8 cellular contexts compared by ENCODE assay signal in genomic region chr10:35643976-35644799, GRCh38. TPM values are rescaled to one million over a fixed set of nuclear protein-coding genes. Genes with fewer than 3 reads are reported as not detected.
DNase-seq lines count a peak whose midpoint lies in the region; FAIRE-seq and TF ChIP-seq lines count a peak whose summit lies in the region.

No MANE protein-coding gene starts in this region.

- peaks cover 13% of the 10 kb centered on the region for H3K4me1 ChIP-seq in HUES48 (ENCODE audit: control insufficient read depth, insufficient read depth, low read length)
- H3K4me1 ChIP-seq in mucosa of rectum (ENCODE audit: control insufficient read depth in 2 of 2, insufficient read depth in 2 of 2, low read length in 2 of 2): peaks cover 22 to 29% of the 10 kb centered on the region in 2 donors

- H3K27me3 ChIP-seq in HUES48 (ENCODE audit: control insufficient read depth, insufficient read depth, low read length) (peaks cover 23% of the 10 kb centered on the region), mucosa of rectum (ENCODE audit: control insufficient read depth in 2 of 2, insufficient read depth in 2 of 2, low read length in 2 of 2) (peaks cover 0 to 2% of the 10 kb centered on the region in 2 donors)

- H3K27me3 Mint-ChIP-seq in chondrocyte (ENCODE audit: low read depth): no peaks in the 10 kb centered on the region

- TF ChIP-seq CTCF in AG04449 (IDR thresholded peaks at IDR 0.05; ENCODE audit: insufficient read depth, low read length, missing control alignments): no peak
- TF ChIP-seq CTCF in chondrocyte (IDR thresholded peaks at IDR 0.05): no peak

- H3K9me3 ChIP-seq in HUES48 (ENCODE audit: control insufficient read depth, insufficient read depth, low read length): no peaks in the 10 kb centered on the region
- H3K9me3 ChIP-seq in mucosa of rectum (ENCODE audit: control insufficient read depth in 2 of 2, low read length in 2 of 2): no peaks in the 10 kb centered on the region

- no peak for DNase-seq in AG04449 (ENCODE audit: low read depth, low spot score)
- no peak for DNase-seq in chondrocyte (ENCODE audit: low spot score)
- DNase-seq in NCI-H2081 treated with DMSO at 0.1 percent for 48 hours (lab: John Stamatoyannopoulos, UW): no peak
- DNase-seq in T1000 (lab: John Stamatoyannopoulos, UW): no peak
- no peak for DNase-seq in frontal cortex (ENCODE audit: low spot score in 2 of 2)
- no peak for DNase-seq in NCI-H1694 treated with DMSO at 0.1 percent for 48 hours (lab: John Stamatoyannopoulos, UW)

- peaks cover 18% of the 10 kb centered on the region for H3K4me1 Mint-ChIP-seq in chondrocyte (ENCODE audit: low read depth)

- no peak for FAIRE-seq in frontal cortex (lab: Jason Lieb, UNC)

- peak overlapping the region; percentile 89 for H3K27ac Mint-ChIP-seq in chondrocyte (ENCODE audit: unreplicated experiment)

- H3K9ac ChIP-seq in HUES48 (ENCODE audit: low read depth, low read length) (no peak overlapping the region), mucosa of rectum (ENCODE audit: low read depth in 1 of 2, low read length in 2 of 2) (peak overlapping the region; percentile 14 to 44)

- POLR2A ChIA-PET in AG04449 (lab: Yijun Ruan, JAX): no interaction called here

- H3K27ac ChIP-seq in HUES48 (ENCODE audit: low read depth, low read length) (no peak overlapping the region), mucosa of rectum (ENCODE audit: low read depth in 2 of 2, low read length in 2 of 2) (no peak overlapping the region)

- peaks cover 5% of the 10 kb centered on the region for H3K9me3 Mint-ChIP-seq in chondrocyte (ENCODE audit: low read depth)

- CTCF ChIA-PET in AG04449 (lab: Yijun Ruan, JAX): interaction anchor here (1.0 to 2.4 kb wide), 5 partner anchors 8 to 1136 kb away, joined by 3 to 15 read pairs (median 4); no protein-coding TSS in a partner anchor

- H3K36me3 ChIP-seq in HUES48 (ENCODE audit: control insufficient read depth, insufficient read depth, low read length) (no peaks in the 10 kb centered on the region), mucosa of rectum (ENCODE audit: control insufficient read depth in 2 of 2, insufficient read depth in 2 of 2, low read length in 2 of 2) (no peaks in the 10 kb centered on the region)

- H3K4me3 ChIP-seq in AG04449 (ENCODE audit: low read depth, low read length) (peak overlapping the region; percentile 80), HUES48 (ENCODE audit: low read depth, low read length) (peak overlapping the region; percentile 81), mucosa of rectum (ENCODE audit: low read length in 2 of 2) (peak overlapping the region; percentile 69 to 80)

- H3K4me3 Mint-ChIP-seq in chondrocyte (ENCODE audit: unreplicated experiment): peak overlapping the region; percentile 82

- peaks cover 8% of the 10 kb centered on the region for H3K36me3 Mint-ChIP-seq in chondrocyte (ENCODE audit: low read depth)

RNA-seq across cellular contexts. Expression of gene FZD8, which starts 2.1 kb away (rescaled TPM):
- 86.9 to 163 TPM (median 89.5 TPM) in 3 replicates for total RNA-seq in chondrocyte
- 13.0 TPM for total RNA-seq in frontal cortex

RNA-seq across cellular contexts. Expression of gene GJD4, which starts 39.0 kb away (rescaled TPM):
- total RNA-seq in chondrocyte (not detected in 3 replicates), frontal cortex (not detected)
